In the genomic region with DNA sequence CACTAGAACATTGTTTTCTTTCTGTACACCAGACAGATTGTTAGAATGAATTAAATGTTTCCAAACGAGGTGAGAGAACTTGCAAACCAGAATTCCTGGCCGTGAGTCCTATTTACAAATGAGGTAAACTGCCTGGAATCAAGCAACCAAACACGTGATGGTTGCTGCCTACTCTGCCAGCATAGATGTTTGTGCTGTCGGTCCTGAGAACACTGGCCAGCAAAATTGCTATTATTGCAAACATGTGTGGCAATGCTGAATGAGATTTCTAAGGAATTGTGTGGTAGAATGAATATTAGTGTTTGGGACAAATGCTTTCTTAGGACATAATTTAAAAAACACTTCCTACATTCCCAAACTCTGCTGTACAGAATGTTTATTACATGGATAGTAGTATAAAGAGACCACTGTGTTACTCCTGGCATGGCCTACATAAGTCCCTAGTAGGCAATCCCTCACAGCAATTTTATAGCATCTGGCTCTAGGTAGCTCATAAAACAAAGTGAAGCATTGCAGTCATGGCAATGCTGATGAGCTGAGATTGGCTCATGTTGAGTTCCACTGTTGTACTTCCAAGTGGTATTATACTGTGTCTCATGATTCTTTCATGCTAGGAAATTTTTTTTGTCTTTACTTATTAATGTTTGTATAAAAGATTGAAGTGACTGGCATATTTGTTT, we compare ENCODE assay signal across 28 cellular contexts.
DNase-seq lines count a peak whose midpoint lies in the region; ATAC-seq and TF ChIP-seq lines count a peak whose summit lies in the region.
"Had no signal": no experiment of that assay in that cellular context is flagged by ENCODE, and none has a peak within 500 bp of the region (broad histone marks: within the 10 kb centered on the region; RNA-seq: fewer than 3 reads in every experiment).

No MANE protein-coding gene starts in this region.

- peak overlapping the region; percentile 8; the same call in 1 of the 2 replicates for H2AFZ ChIP-seq in PC-3 (ENCODE audit: low read length)

- BruUV-seq in PC-3 (replicated peaks; lab: Mats Ljungman, UMichigan): no TSS peak

- H4K20me1 ChIP-seq in PC-3 (ENCODE audit: low read length): no peaks in the 10 kb centered on the region

- H3K4me2 ChIP-seq in PC-3 (ENCODE audit: low read length): no peak overlapping the region
- H3K4me2 ChIP-seq: A549 had no signal

- CTCF ChIA-PET in PC-3 (lab: Charles Lee): no interaction called here

- no peaks in the 10 kb centered on the region for H3K9me3 ChIP-seq in PC-3 (ENCODE audit: low read length)
- H3K9me3 ChIP-seq: A549, lower lobe of right lung, sigmoid colon, tibial nerve had no signal

- intact Hi-C loops in PC-3 (cut with micrococcal nuclease): no loop called here

- H3K79me2 ChIP-seq in PC-3 (ENCODE audit: low read length): no peaks in the 10 kb centered on the region

- DNase-seq in NCI-H82 (lab: John Stamatoyannopoulos, UW) (peak; percentile 6), NCI-H82 treated with DMSO at 0.1 percent for 48 hours (lab: John Stamatoyannopoulos, UW; ENCODE audit: unreplicated experiment) (no peak), PC-3 (no peak), fibroblast of gingiva (ENCODE audit: low read depth) (peak; percentile 77), pons (ENCODE audit: low spot score) (peak; percentile 3)
- DNase-seq in stimulated activated CD4-positive, alpha-beta T cell treated with anti-CD3 and anti-CD28 coated beads, Interleukin-2, amount 100 ng/mL, for 48 hours: no peak
- DNase-seq in activated CD4-positive, alpha-beta T cell treated with anti-CD3 and anti-CD28 coated beads, Interleukin-2, amount 50 U/mL, for 1 hour: no peak
- DNase-seq: activated CD4-positive, alpha-beta T cell treated with anti-CD3 and anti-CD28 coated beads for 36 hours; activated naive CD4-positive, alpha-beta T cell treated with anti-CD3 and anti-CD28 coated beads, Interleukin-2, amount 50 U/mL, for 16 hours; AML-193; CD8-positive, alpha-beta T cell; colonic mucosa; effector memory CD4-positive, alpha-beta T cell; lower lobe of right lung; MV-4-11; NCI-H1436; NCI-H2081; nucleus accumbens; SHP77; sigmoid colon; stimulated activated CD4-positive, alpha-beta T cell treated with anti-CD3 and anti-CD28 coated beads, Interleukin-4, amount 100 ng/mL, for 24 hours had no signal

- H3K27me3 ChIP-seq in PC-3 (ENCODE audit: low read length): no peaks in the 10 kb centered on the region
- H3K27me3 ChIP-seq: colonic mucosa, sigmoid colon, tibial nerve had no signal

- ATAC-seq in PC-3: peak; percentile 29; the same call in 1 of the 2 replicates
- no peak for ATAC-seq in HG02642 (IDR thresholded peaks at IDR 0.05; ENCODE audit: poor library complexity, unreplicated experiment)
- ATAC-seq: A549; activated CD4-positive, alpha-beta T cell treated with anti-CD3 and anti-CD28 coated beads for 36 hours; CD8-positive, alpha-beta T cell; HepG2; lower lobe of right lung; naive thymus-derived CD8-positive, alpha-beta T cell; Panc1 had no signal

- no peak overlapping the region for H3K27ac ChIP-seq in PC-3 (ENCODE audit: low read length)
- H3K27ac ChIP-seq: A549, colonic mucosa, epithelial cell of prostate, lower lobe of right lung, tibial nerve had no signal

- H3K9me2 ChIP-seq in PC-3 (replicated peaks; ENCODE audit: low read length): no peaks in the 10 kb centered on the region

- no peaks in the 10 kb centered on the region for H3F3A ChIP-seq in PC-3 (ENCODE audit: low read length, unreplicated experiment)

- no peak for TF ChIP-seq CTCF in PC-3 (conservative IDR thresholded peaks at IDR 0.05; ENCODE audit: low read depth, low read length)

- H3K36me3 ChIP-seq in PC-3 (ENCODE audit: low read depth, low read length): no peaks in the 10 kb centered on the region
- H3K36me3 ChIP-seq: colonic mucosa, lower lobe of right lung, sigmoid colon, tibial nerve had no signal

- no peak overlapping the region for H3K4me3 ChIP-seq in PC-3 (ENCODE audit: low read length)
- H3K4me3 ChIP-seq: A549, colonic mucosa, lower lobe of right lung, sigmoid colon, tibial nerve had no signal

- POLR2A ChIA-PET in PC-3 (lab: Charles Lee; ENCODE audit: unreplicated experiment): no interaction called here

- no peak overlapping the region for H3K9ac ChIP-seq in PC-3 (ENCODE audit: low read length)

- no peaks in the 10 kb centered on the region for H3K4me1 ChIP-seq in PC-3 (ENCODE audit: insufficient read depth, low read length)
- H3K4me1 ChIP-seq: A549, colonic mucosa, lower lobe of right lung had no signal

Comparison
In these comparisons a context has a peak if more than half of its experiments do, and no peak if none do; other contexts are left out.
1. DNase-seq: peak in NCI-H82 (single experiment), fibroblast of gingiva (single experiment) and pons (single experiment); none in NCI-H82 treated with DMSO at 0.1 percent for 48 hours (single experiment), PC-3 (single experiment), stimulated activated CD4-positive, alpha-beta T cell treated with anti-CD3 and anti-CD28 coated beads, Interleukin-2, amount 100 ng/mL, for 48 hours (0 of 2) and activated CD4-positive, alpha-beta T cell treated with anti-CD3 and anti-CD28 coated beads, Interleukin-2, amount 50 U/mL, for 1 hour (single experiment).